Comparison of ENCODE assay signal across 27 cellular contexts in the genomic region with DNA sequence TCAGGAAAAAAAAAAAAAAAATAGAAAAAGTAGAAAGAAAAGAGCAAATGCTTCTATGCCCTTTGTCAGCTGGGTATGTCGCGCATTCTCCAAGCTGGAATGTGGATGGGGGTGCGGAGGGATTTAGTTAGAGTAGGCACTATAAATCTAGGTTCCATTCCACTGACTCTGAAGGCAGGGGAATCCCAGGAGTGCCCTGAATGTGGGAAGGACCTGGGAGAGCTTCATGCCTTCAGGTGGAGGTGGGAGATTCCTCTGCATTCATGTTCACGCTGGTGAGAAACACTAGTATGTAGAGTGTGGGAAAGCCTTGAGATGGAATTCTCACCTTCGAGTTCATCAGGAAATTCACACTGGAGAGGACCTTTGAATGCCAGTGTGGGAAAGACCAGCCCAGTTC. TPM values are rescaled to one million over a fixed set of nuclear protein-coding genes. Genes with fewer than 3 reads are reported as not detected.
A peak's percentile ranks its signal among the peaks of the same experiment; 100 is the strongest.
DNase-seq lines count a peak whose midpoint lies in the region; ATAC-seq, FAIRE-seq and TF ChIP-seq lines count a peak whose summit lies in the region.
"Had no signal": no experiment of that assay in that cellular context is flagged by ENCODE, and none has a peak within 500 bp of the region (broad histone marks: within the 10 kb centered on the region; RNA-seq: fewer than 3 reads in every experiment).

No MANE protein-coding gene starts in this region.

- H3K4me3 ChIP-seq in A549 = no peak overlapping the region
- no peak overlapping the region for H3K4me3 ChIP-seq in naive thymus-derived CD4-positive, alpha-beta T cell (ENCODE audit: low read length)
- H3K4me3 ChIP-seq: BLaER1 treated with 17β-estradiol and CSF1 and Interleukin-3, amounts not matched to agents 10 nM and 100 nM had no signal

- H3K27ac ChIP-seq in A549 = no peak overlapping the region
- no peak overlapping the region for H3K27ac ChIP-seq in naive thymus-derived CD4-positive, alpha-beta T cell (ENCODE audit: low read depth, low read length)
- H3K27ac ChIP-seq: 22Rv1; BLaER1 treated with 17β-estradiol and CSF1 and Interleukin-3, amounts not matched to agents 10 nM and 100 nM had no signal

- no peaks in the 10 kb centered on the region for H3K27me3 ChIP-seq in naive thymus-derived CD4-positive, alpha-beta T cell (ENCODE audit: control insufficient read depth in 2 of 2, insufficient read depth in 2 of 2, low read length in 2 of 2)
- H3K27me3 ChIP-seq: BLaER1 treated with 17β-estradiol and CSF1 and Interleukin-3, amounts not matched to agents 10 nM and 100 nM had no signal

- peak; percentile 20 to 32; a peak in 2 of 6 replicates for ATAC-seq in A549
- ATAC-seq in naive thymus-derived CD4-positive, alpha-beta T cell = no peak

- intact Hi-C loops in naive thymus-derived CD4-positive, alpha-beta T cell (cut with micrococcal nuclease) = no loop called here
- intact Hi-C loops in activated CD4-positive, alpha-beta T cell treated with anti-CD3 and anti-CD28 coated beads, Interleukin-2, amount 10 ng/mL, durations not matched to agents 24 days and 14 days (cut with micrococcal nuclease) = no loop called here

- peaks cover 95% of the 10 kb centered on the region for H3K9me3 ChIP-seq in A549
- H3K9me3 ChIP-seq in naive thymus-derived CD4-positive, alpha-beta T cell (ENCODE audit: control insufficient read depth in 2 of 3, low read length in 3 of 3) = peaks cover 0 to 31% (median 7%) of the 10 kb centered on the region in 3 experiments
- H3K9me3 ChIP-seq: BE2C had no signal

- FAIRE-seq in A549 (lab: Jason Lieb, UNC) (no peak), H54 (lab: Jason Lieb, UNC) (no peak)
- FAIRE-seq: A204.1, GM12891, GM18507 had no signal

- H3K4me2 ChIP-seq in A549 = no peak overlapping the region
- H3K4me2 ChIP-seq: BLaER1 treated with 17β-estradiol and CSF1 and Interleukin-3, amounts not matched to agents 10 nM and 100 nM had no signal

- CTCF ChIA-PET in A549 (lab: Yijun Ruan, JAX) = no interaction called here
- CTCF ChIA-PET in naive thymus-derived CD4-positive, alpha-beta T cell (lab: Charles Lee) = no interaction called here

- WGBS in A549 (ENCODE audit: missing lambda C conversion rate) = 71% methylated on average over 5 of the region's 5 CpGs

- H3K27ac Mint-ChIP-seq in IgD-negative memory B cell = no peak overlapping the region
- no peak overlapping the region for H3K27ac Mint-ChIP-seq in nephron progenitor cell
- H3K27ac Mint-ChIP-seq in naive thymus-derived CD4-positive, alpha-beta T cell = no peak overlapping the region
- no peak overlapping the region for H3K27ac Mint-ChIP-seq in activated CD4-positive, alpha-beta T cell treated with anti-CD3 and anti-CD28 coated beads, Interleukin-2, amount 10 ng/mL, durations not matched to agents 24 days and 14 days
- H3K27ac Mint-ChIP-seq: CD4-positive, alpha-beta memory T cell had no signal

- TF ChIP-seq CTCF in A549 (IDR thresholded peaks at IDR 0.05) = no peak
- TF ChIP-seq CTCF in nephron progenitor cell (IDR thresholded peaks at IDR 0.05) = no peak

- H3K4me1 Mint-ChIP-seq in IgD-negative memory B cell (peaks cover 2 to 5% (median 4%) of the 10 kb centered on the region in 3 donors), nephron progenitor cell (peaks cover 12% of the 10 kb centered on the region)
- peaks cover 6 to 16% (median 12%) of the 10 kb centered on the region in 7 donors for H3K4me1 Mint-ChIP-seq in naive thymus-derived CD4-positive, alpha-beta T cell
- H3K4me1 Mint-ChIP-seq in activated CD4-positive, alpha-beta T cell treated with anti-CD3 and anti-CD28 coated beads, Interleukin-2, amount 10 ng/mL, durations not matched to agents 24 days and 14 days = no peaks in the 10 kb centered on the region

- H3K4me1 ChIP-seq in A549 = no peaks in the 10 kb centered on the region
- H3K4me1 ChIP-seq in naive thymus-derived CD4-positive, alpha-beta T cell (ENCODE audit: control insufficient read depth in 2 of 2, insufficient read depth in 2 of 2, low read length in 2 of 2) = no peaks in the 10 kb centered on the region
- H3K4me1 ChIP-seq: BE2C had no signal

- H3K36me3 Mint-ChIP-seq in IgD-negative memory B cell = peaks cover 5% of the 10 kb centered on the region
- peaks cover 26% of the 10 kb centered on the region for H3K36me3 Mint-ChIP-seq in nephron progenitor cell (ENCODE audit: low read depth)
- peaks cover 2 to 24% (median 9%) of the 10 kb centered on the region in 5 donors for H3K36me3 Mint-ChIP-seq in naive thymus-derived CD4-positive, alpha-beta T cell
- H3K36me3 Mint-ChIP-seq in activated CD4-positive, alpha-beta T cell treated with anti-CD3 and anti-CD28 coated beads, Interleukin-2, amount 10 ng/mL, durations not matched to agents 24 days and 14 days (ENCODE audit: low read depth) = peaks cover 24% of the 10 kb centered on the region

- no peaks in the 10 kb centered on the region for H3K36me3 ChIP-seq in naive thymus-derived CD4-positive, alpha-beta T cell (ENCODE audit: control insufficient read depth in 2 of 3, insufficient read depth in 3 of 3, low read length in 3 of 3)
- H3K36me3 ChIP-seq: BE2C had no signal

- POLR2A ChIA-PET in A549 (lab: Yijun Ruan, JAX) = no interaction called here
- POLR2A ChIA-PET in naive thymus-derived CD4-positive, alpha-beta T cell (lab: Charles Lee) = no interaction called here

- no peak for TF ChIP-seq RAD21 in A549 (conservative IDR thresholded peaks at IDR 0.05 in 1 of 2, IDR thresholded peaks at IDR 0.05 in 1 of 2)

- DNase-seq in A549 (ENCODE audit: low read depth in 1 of 2, low spot score in 1 of 2) = no peak
- peak; percentile 9 for DNase-seq in kidney tubule cell (ENCODE audit: low spot score)
- DNase-seq in nephron progenitor cell = peak; percentile 18
- no peak for DNase-seq in naive thymus-derived CD4-positive, alpha-beta T cell
- no peak for DNase-seq in activated CD4-positive, alpha-beta T cell treated with anti-CD3 and anti-CD28 coated beads, Interleukin-2, amount 10 ng/mL, durations not matched to agents 24 days and 14 days
- no peak for DNase-seq in NCI-H446 treated with DMSO at 0.1 percent for 48 hours (lab: John Stamatoyannopoulos, UW)
- no peak for DNase-seq in H54 (ENCODE audit: insufficient read length, low spot score)
- DNase-seq: ACHN; AML-193; BE2C; Calu3; CD4-positive, alpha-beta memory T cell; COR-L47; DMS53; DMS79 treated with DMSO at 0.1 percent for 48 hours; GF-D8; GOT3; H7; HCEC 1CT had no signal

- no peak for TF ChIP-seq POLR2A in A549 (IDR thresholded peaks at IDR 0.05; ENCODE audit: low read length)
- no peak for TF ChIP-seq POLR2A in H54 (IDR thresholded peaks at IDR 0.05; ENCODE audit: low read depth, low read length)

- H3K4me3 Mint-ChIP-seq in IgD-negative memory B cell = peak overlapping the region in 3 of 4 donors; percentile 34 to 79 (median 39)
- H3K4me3 Mint-ChIP-seq in nephron progenitor cell = peak overlapping the region; percentile 15
- peak overlapping the region in 1 of 10 donors; percentile 63 for H3K4me3 Mint-ChIP-seq in naive thymus-derived CD4-positive, alpha-beta T cell
- no peak overlapping the region for H3K4me3 Mint-ChIP-seq in activated CD4-positive, alpha-beta T cell treated with anti-CD3 and anti-CD28 coated beads, Interleukin-2, amount 10 ng/mL, durations not matched to agents 24 days and 14 days

- TF ChIP-seq EP300 in A549 (IDR thresholded peaks at IDR 0.05) = no peak

- H3K9me3 Mint-ChIP-seq in IgD-negative memory B cell (peaks cover 4 to 15% (median 12%) of the 10 kb centered on the region in 3 donors), nephron progenitor cell (peaks cover 75% of the 10 kb centered on the region)
- H3K9me3 Mint-ChIP-seq in naive thymus-derived CD4-positive, alpha-beta T cell = peaks cover 10 to 40% (median 29%) of the 10 kb centered on the region in 11 donors
- H3K9me3 Mint-ChIP-seq in activated CD4-positive, alpha-beta T cell treated with anti-CD3 and anti-CD28 coated beads, Interleukin-2, amount 10 ng/mL, durations not matched to agents 24 days and 14 days = peaks cover 34% of the 10 kb centered on the region

- peaks cover 4% of the 10 kb centered on the region for H3K27me3 Mint-ChIP-seq in IgD-negative memory B cell
- H3K27me3 Mint-ChIP-seq in nephron progenitor cell (ENCODE audit: low read depth, poor library complexity) = peaks cover 50% of the 10 kb centered on the region
- peaks cover 0 to 20% (median 0%) of the 10 kb centered on the region in 5 donors for H3K27me3 Mint-ChIP-seq in naive thymus-derived CD4-positive, alpha-beta T cell
- peaks cover 17% of the 10 kb centered on the region for H3K27me3 Mint-ChIP-seq in activated CD4-positive, alpha-beta T cell treated with anti-CD3 and anti-CD28 coated beads, Interleukin-2, amount 10 ng/mL, durations not matched to agents 24 days and 14 days

RNA-seq across cellular contexts. Expression of gene ZNF232, which starts 12.4 kb away (rescaled TPM):
- polyA plus RNA-seq in A549 (2011; rRNA removed) = 4.9 and 5.1 TPM in 2 replicates
- polyA plus RNA-seq in A549 (2012; cell fraction: cytosol; rRNA removed) = 1.9 and 2.1 TPM in 2 replicates
- 1.1 and 1.9 TPM in 2 replicates for polyA plus RNA-seq in A549 (2012; cell fraction: nucleus; rRNA removed)
- polyA plus RNA-seq in A549 (2017; fragmentation: RNase III; extraction: RNeasy Plus Mini Kit Qiagen cat#74134 plus additional on column Dnase treatment) = 4.7 to 5.1 TPM (median 4.7 TPM) in 3 replicates
- polyA minus RNA-seq in A549 (2011; rRNA and poly(A)+ RNA removed) = 2.5 and 2.8 TPM in 2 replicates
- 11.7 TPM for polyA plus RNA-seq in IgD-negative memory B cell
- total RNA-seq in naive thymus-derived CD4-positive, alpha-beta T cell = 10 to 100 TPM in 3 of 5 experiments, 1 to 10 TPM in 2; 5.1 to 20.3 (median 11.2) TPM
- 10 to 100 TPM in 1 of 2 donors, 1 to 10 TPM in 1; 9.1 to 13.6 TPM for polyA plus RNA-seq in naive thymus-derived CD4-positive, alpha-beta T cell
- total RNA-seq in activated CD4-positive, alpha-beta T cell treated with anti-CD3 and anti-CD28 coated beads, Interleukin-2, amount 10 ng/mL, durations not matched to agents 24 days and 14 days = 17.4 and 19.8 TPM in 2 replicates

RNA-seq across cellular contexts. Expression of gene USP6, which starts 16.6 kb away (rescaled TPM):
- 0.01 TPM in 2 replicates for polyA plus RNA-seq in A549 (2011; rRNA removed)
- polyA plus RNA-seq in A549 (2012; cell fraction: cytosol; rRNA removed) = under 0.01 TPM in 2 replicates
- 0.05 and 0.06 TPM in 2 replicates for polyA plus RNA-seq in A549 (2012; cell fraction: nucleus; rRNA removed)
- polyA plus RNA-seq in A549 (2017; fragmentation: RNase III; extraction: RNeasy Plus Mini Kit Qiagen cat#74134 plus additional on column Dnase treatment) = 0.04 to 0.09 TPM (median 0.07 TPM) in 3 replicates
- not detected in 2 replicates for polyA minus RNA-seq in A549 (2011; rRNA and poly(A)+ RNA removed)
- polyA plus RNA-seq in IgD-negative memory B cell = 0.05 TPM
- under 1 TPM in 4 of 5 experiments, not detected in 1; 0.05 to 0.19 (median 0.13) TPM for total RNA-seq in naive thymus-derived CD4-positive, alpha-beta T cell
- polyA plus RNA-seq in naive thymus-derived CD4-positive, alpha-beta T cell = under 1 TPM in 1 of 2 donors, not detected in 1; 0.06 TPM
- total RNA-seq in activated CD4-positive, alpha-beta T cell treated with anti-CD3 and anti-CD28 coated beads, Interleukin-2, amount 10 ng/mL, durations not matched to agents 24 days and 14 days = 0.02 TPM in 2 replicates
- total RNA-seq: Calu3, Daoy, G401 had no signal

RNA-seq across cellular contexts. Expression of gene ZFP3, which starts 21.0 kb away (rescaled TPM):
- polyA plus RNA-seq in A549 (2011; rRNA removed) (4.1 and 4.8 TPM in 2 replicates), A549 (2017; fragmentation: RNase III; extraction: RNeasy Plus Mini Kit Qiagen cat#74134 plus additional on column Dnase treatment) (1.6 to 1.9 TPM (median 1.7 TPM) in 3 replicates), IgD-negative memory B cell (1.4 TPM)
- 0.58 and 0.78 TPM in 2 replicates for polyA plus RNA-seq in A549 (2012; cell fraction: cytosol; rRNA removed)
- polyA plus RNA-seq in A549 (2012; cell fraction: nucleus; rRNA removed) = 0.48 and 0.78 TPM in 2 replicates
- 2.6 and 3.3 TPM in 2 replicates for polyA minus RNA-seq in A549 (2011; rRNA and poly(A)+ RNA removed)
- total RNA-seq in naive thymus-derived CD4-positive, alpha-beta T cell = 10 to 100 TPM in 2 of 5 experiments, 1 to 10 TPM in 3; 3.5 to 14.8 (median 5.7) TPM
- polyA plus RNA-seq in naive thymus-derived CD4-positive, alpha-beta T cell = 1 to 10 TPM; 1.4 to 1.6 TPM
- total RNA-seq in activated CD4-positive, alpha-beta T cell treated with anti-CD3 and anti-CD28 coated beads, Interleukin-2, amount 10 ng/mL, durations not matched to agents 24 days and 14 days = 1.9 and 2.6 TPM in 2 replicates
- total RNA-seq: Calu3, Daoy, G401 had no signal

Comparison
In these comparisons a context has a peak if more than half of its experiments do, and no peak if none do; other contexts are left out.
1. DNase-seq: peak in kidney tubule cell (single experiment) and nephron progenitor cell (single experiment); none in A549 (0 of 2), naive thymus-derived CD4-positive, alpha-beta T cell (0 of 9), activated CD4-positive, alpha-beta T cell treated with anti-CD3 and anti-CD28 coated beads, Interleukin-2, amount 10 ng/mL, durations not matched to agents 24 days and 14 days (single experiment), NCI-H446 treated with DMSO at 0.1 percent for 48 hours (single experiment) and H54 (single experiment).